Comparison of ENCODE assay signal across 31 cellular contexts in genomic region chr1:169510060-169510459, GRCh38.
"Had no signal": no experiment of that assay in that cellular context is flagged by ENCODE, and none has a peak within 500 bp of the region (broad histone marks: within the 10 kb centered on the region; RNA-seq: fewer than 3 reads in every experiment).

No MANE protein-coding gene starts in this region.

- H3K27ac Mint-ChIP-seq: activated CD4-positive, alpha-beta memory T cell treated with anti-CD3 and anti-CD28 coated beads, Interleukin-2, amount 10 ng/mL, durations not matched to agents 7 days and 5 days; activated CD4-positive, alpha-beta T cell treated with anti-CD3 and anti-CD28 coated beads, Interleukin-2, amount 10 ng/mL, durations not matched to agents 7 days and 5 days; activated T-cell treated with anti-CD3 and anti-CD28 coated beads, Interleukin-2, amount 50 U/mL, for 24 hours; activated T-helper 17 cell treated with anti-CD3 and anti-CD28 coated beads, Interleukin-2, amount 50 U/mL, for 72 hours; naive B cell; nephron progenitor cell; progenitor cell of endocrine pancreas; stimulated activated naive CD8-positive, alpha-beta T cell treated with anti-CD3 and anti-CD28 coated beads, Interleukin-15, Interleukin-2, amounts not matched to agents 100 ng/mL and 50 ng/mL, for 24 hours; T-helper 1 cell treated with Interleukin-12 subunit alpha and Interleukin-12 subunit beta and Interleukin-4 antibody, amounts not matched to agents 30 μg/mL and 1 μg/mL, for 36 hours had no signal

- H3K9me3 Mint-ChIP-seq: activated CD4-positive, alpha-beta memory T cell treated with anti-CD3 and anti-CD28 coated beads, Interleukin-2, amount 10 ng/mL, durations not matched to agents 7 days and 5 days; activated CD4-positive, alpha-beta T cell treated with anti-CD3 and anti-CD28 coated beads, Interleukin-2, amount 10 ng/mL, durations not matched to agents 7 days and 5 days; activated T-cell treated with anti-CD3 and anti-CD28 coated beads, Interleukin-2, amount 50 U/mL, for 24 hours; activated T-helper 17 cell treated with anti-CD3 and anti-CD28 coated beads, Interleukin-2, amount 50 U/mL, for 72 hours; naive B cell; stimulated activated naive CD8-positive, alpha-beta T cell treated with anti-CD3 and anti-CD28 coated beads, Interleukin-15, Interleukin-2, amounts not matched to agents 100 ng/mL and 50 ng/mL, for 24 hours had no signal

- H3K36me3 Mint-ChIP-seq: naive B cell had no signal

- FAIRE-seq: keratinocyte had no signal

- H3K27ac ChIP-seq: lower lobe of right lung, neutrophil, skin epidermis, WERI-Rb-1 had no signal

- H3K4me3 Mint-ChIP-seq: activated CD4-positive, alpha-beta memory T cell treated with anti-CD3 and anti-CD28 coated beads, Interleukin-2, amount 10 ng/mL, durations not matched to agents 7 days and 5 days; activated CD4-positive, alpha-beta T cell treated with anti-CD3 and anti-CD28 coated beads, Interleukin-2, amount 10 ng/mL, durations not matched to agents 7 days and 5 days; activated T-cell treated with anti-CD3 and anti-CD28 coated beads, Interleukin-2, amount 50 U/mL, for 24 hours; activated T-helper 17 cell treated with anti-CD3 and anti-CD28 coated beads, Interleukin-2, amount 50 U/mL, for 72 hours; naive B cell; nephron progenitor cell; stimulated activated naive CD8-positive, alpha-beta T cell treated with anti-CD3 and anti-CD28 coated beads, Interleukin-15, Interleukin-2, amounts not matched to agents 100 ng/mL and 50 ng/mL, for 24 hours; T-helper 1 cell treated with Interleukin-12 subunit alpha and Interleukin-12 subunit beta and Interleukin-4 antibody, amounts not matched to agents 30 μg/mL and 1 μg/mL, for 36 hours had no signal

- H3K27me3 ChIP-seq: neutrophil, upper lobe of right lung had no signal

- ATAC-seq: activated CD4-positive, CD25-positive, alpha-beta regulatory T cell treated with anti-CD3 and anti-CD28 coated beads, Interleukin-2, amount 50 U/mL, for 24 hours; activated T-helper 17 cell treated with anti-CD3 and anti-CD28 coated beads, Interleukin-2, amount 50 U/mL, for 72 hours; esophagus mucosa; sciatic nerve had no signal

- H3K9me3 ChIP-seq: lower lobe of right lung, neutrophil, upper lobe of right lung had no signal

- H3K36me3 ChIP-seq: lower lobe of right lung, upper lobe of right lung, WERI-Rb-1 had no signal

- DNase-seq: activated CD4-positive, alpha-beta memory T cell treated with anti-CD3 and anti-CD28 coated beads, Interleukin-2, amount 10 ng/mL, durations not matched to agents 7 days and 5 days; activated CD4-positive, alpha-beta T cell treated with anti-CD3 and anti-CD28 coated beads, Interleukin-2, amount 10 ng/mL, durations not matched to agents 7 days and 5 days; activated CD8-positive, alpha-beta memory T cell treated with anti-CD3 and anti-CD28 coated beads, Interleukin-2, amount 50 U/mL, for 48 hours; activated gamma-delta T cell treated with Interleukin-2 at 50 U/mL for 16 hours; activated naive CD4-positive, alpha-beta T cell treated with anti-CD3 and anti-CD28 coated beads, Interleukin-2, amount 50 U/mL, for 16 hours; activated T-cell treated with anti-CD3 and anti-CD28 coated beads, Interleukin-2, amount 50 U/mL, for 24 hours; amniotic stem cell; caudate nucleus; foreskin fibroblast; head of caudate nucleus; hippocampal formation; left cardiac atrium; lower lobe of right lung; naive B cell; nephron progenitor cell; stimulated activated CD4-positive, alpha-beta T cell treated with anti-CD3 and anti-CD28 coated beads, Interleukin-12 subunit alpha, Interleukin-12 subunit beta, amount 100 ng/mL, for 4 hours; stimulated activated CD4-positive, alpha-beta T cell treated with anti-CD3 and anti-CD28 coated beads, Interleukin-4, amount 100 ng/mL, for 1 hour; SW 1271; T-helper 9 cell; upper lobe of right lung; WERI-Rb-1 had no signal

- H3K4me1 Mint-ChIP-seq: nephron progenitor cell had no signal

- H3K4me3 ChIP-seq: lower lobe of right lung, skin epidermis, upper lobe of right lung had no signal

- H3K27me3 Mint-ChIP-seq: activated CD4-positive, alpha-beta memory T cell treated with anti-CD3 and anti-CD28 coated beads, Interleukin-2, amount 10 ng/mL, durations not matched to agents 7 days and 5 days; activated CD4-positive, alpha-beta T cell treated with anti-CD3 and anti-CD28 coated beads, Interleukin-2, amount 10 ng/mL, durations not matched to agents 7 days and 5 days; activated T-cell treated with anti-CD3 and anti-CD28 coated beads, Interleukin-2, amount 50 U/mL, for 24 hours; activated T-helper 17 cell treated with anti-CD3 and anti-CD28 coated beads, Interleukin-2, amount 50 U/mL, for 72 hours; naive B cell; progenitor cell of endocrine pancreas; stimulated activated naive CD8-positive, alpha-beta T cell treated with anti-CD3 and anti-CD28 coated beads, Interleukin-15, Interleukin-2, amounts not matched to agents 100 ng/mL and 50 ng/mL, for 24 hours had no signal
